Comparison of ENCODE assay signal across 1 cellular context in the genomic region with DNA sequence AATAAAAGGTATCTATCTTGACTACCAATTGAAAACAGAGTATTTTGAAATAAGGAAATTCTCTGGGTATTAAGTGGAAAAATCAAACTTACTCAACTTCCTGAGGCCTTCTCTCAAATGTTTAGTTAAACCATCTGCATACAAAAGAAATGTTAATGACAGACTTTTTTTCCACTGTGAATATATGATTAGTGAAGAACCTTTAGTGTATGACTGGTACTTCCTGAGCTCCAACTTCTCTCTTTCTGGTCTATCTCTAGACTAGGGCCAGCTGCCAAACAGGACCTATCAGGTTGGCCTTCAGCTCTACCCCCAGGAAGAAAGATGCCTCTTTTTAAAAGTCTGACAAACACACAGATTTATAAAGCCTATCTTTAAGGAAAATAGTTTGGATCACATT.
TF ChIP-seq lines count a peak whose summit lies in the region.

No MANE protein-coding gene starts in this region.

TF ChIP-seq in WTC11, 78 proteins besides CTCF, POLR2A, EP300 and RAD21 (continued from another document):
- TF ChIP-seq, protein P1, sequence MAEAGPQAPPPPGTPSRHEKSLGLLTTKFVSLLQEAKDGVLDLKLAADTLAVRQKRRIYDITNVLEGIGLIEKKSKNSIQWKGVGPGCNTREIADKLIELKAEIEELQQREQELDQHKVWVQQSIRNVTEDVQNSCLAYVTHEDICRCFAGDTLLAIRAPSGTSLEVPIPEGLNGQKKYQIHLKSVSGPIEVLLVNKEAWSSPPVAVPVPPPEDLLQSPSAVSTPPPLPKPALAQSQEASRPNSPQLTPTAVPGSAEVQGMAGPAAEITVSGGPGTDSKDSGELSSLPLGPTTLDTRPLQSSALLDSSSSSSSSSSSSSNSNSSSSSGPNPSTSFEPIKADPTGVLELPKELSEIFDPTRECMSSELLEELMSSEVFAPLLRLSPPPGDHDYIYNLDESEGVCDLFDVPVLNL (CRISPR knock-in tag; IDR thresholded peaks at IDR 0.05; ENCODE audit: borderline replicate concordance, low read depth), result no peak
- TF ChIP-seq TCF7 (CRISPR knock-in tag; IDR thresholded peaks at IDR 0.05; ENCODE audit: low read depth), result no peak
TF ChIP-seq in WTC11: peak in this region for 0.
